In genomic region chr2:70191244-70191735, GRCh38 we compare ENCODE assay signal across 8 cellular contexts. TPM values are rescaled to one million over a fixed set of nuclear protein-coding genes. Genes with fewer than 3 reads are reported as not detected.
DNase-seq lines count a peak whose midpoint lies in the region; ATAC-seq and TF ChIP-seq lines count a peak whose summit lies in the region.

No MANE protein-coding gene starts in this region.

- H3K4me1 ChIP-seq in H9 (ENCODE audit: insufficient read depth, low read length), result no peaks in the 10 kb centered on the region
- H3K4me1 ChIP-seq in gastroesophageal sphincter, result peaks cover 0 to 11% (median 0%) of the 10 kb centered on the region in 3 donors
- H3K4me1 ChIP-seq in skeletal muscle tissue (ENCODE audit: control insufficient read depth in 3 of 3, insufficient read depth in 3 of 3, low read length in 3 of 3), result peaks cover 4 to 6% (median 4%) of the 10 kb centered on the region in 3 donors

- no peaks in the 10 kb centered on the region for H3K23me2 ChIP-seq in H9 (ENCODE audit: insufficient read length, low read depth, low read length, poor library complexity, severe bottlenecking)

- no peak overlapping the region for H2BK5ac ChIP-seq in H9 (ENCODE audit: insufficient read length, low read length)

- no peaks in the 10 kb centered on the region for H4K20me1 ChIP-seq in H9 (ENCODE audit: control insufficient read depth, insufficient read depth, insufficient read length)

- H3K4me3 ChIP-seq in gastroesophageal sphincter, result peak overlapping the region; percentile 66 to 74
- peak overlapping the region; percentile 84 to 100 (median 97) for H3K4me3 ChIP-seq in skeletal muscle tissue (ENCODE audit: low read length in 3 of 3)

- H3K56ac ChIP-seq in H9 (ENCODE audit: insufficient read length, low read depth, low read length), result no peak overlapping the region

- H3K27me3 ChIP-seq in H9 (ENCODE audit: insufficient read depth, low read length) (no peaks in the 10 kb centered on the region), gastroesophageal sphincter (no peaks in the 10 kb centered on the region), skeletal muscle tissue (ENCODE audit: control insufficient read depth in 3 of 3, insufficient read depth in 3 of 3, low read length in 3 of 3) (no peaks in the 10 kb centered on the region)

- no peak overlapping the region for H4K91ac ChIP-seq in H9 (ENCODE audit: insufficient read length, low read depth, low read length)

- no peak overlapping the region for H2BK15ac ChIP-seq in H9 (ENCODE audit: low read depth, low read length)

- TF ChIP-seq EP300 in gastroesophageal sphincter (IDR thresholded peaks at IDR 0.05), result no peak

- no peaks in the 10 kb centered on the region for H3K9me3 ChIP-seq in H9 (ENCODE audit: control insufficient read depth, low read depth, low read length)
- H3K9me3 ChIP-seq in gastroesophageal sphincter, result no peaks in the 10 kb centered on the region
- no peaks in the 10 kb centered on the region for H3K9me3 ChIP-seq in skeletal muscle tissue (ENCODE audit: control insufficient read depth in 3 of 3, low read length in 3 of 3)

- H3K4me2 ChIP-seq in H9 (ENCODE audit: insufficient read depth, insufficient read length, low read length), result peak overlapping the region; percentile 63

- TF ChIP-seq CTCF in H9 (conservative IDR thresholded peaks at IDR 0.05), result no peak
- no peak for TF ChIP-seq CTCF in activated B cell treated with CpG ODN at 0.5 μM for 24 hours (IDR thresholded peaks at IDR 0.05)
- TF ChIP-seq CTCF in gastroesophageal sphincter (IDR thresholded peaks at IDR 0.05), result no peak

- no CpG with 5 or more reads among the region's 13 CpGs for WGBS in H9 (ENCODE audit: extremely low coverage, insufficient read length, low lambda C conversion rate)
- WGBS in gastroesophageal sphincter (ENCODE audit: low coverage in 1 of 2), 2 donors, result 63 to 80% methylated on average over 8 to 12 of the region's 13 CpGs

- H3K27me3 Mint-ChIP-seq in H9 (ENCODE audit: low read depth), result no peaks in the 10 kb centered on the region
- H3K27me3 Mint-ChIP-seq in activated B cell treated with CpG ODN at 0.5 μM for 24 hours, result no peaks in the 10 kb centered on the region

- H3K9me3 Mint-ChIP-seq in H9 (no peaks in the 10 kb centered on the region), activated B cell treated with CpG ODN at 0.5 μM for 24 hours (no peaks in the 10 kb centered on the region)

- H3K79me1 ChIP-seq in H9 (ENCODE audit: insufficient read depth, low read depth, low read length, poor library complexity, severe bottlenecking), result no peaks in the 10 kb centered on the region

- POLR2A ChIA-PET in activated B cell treated with CpG ODN at 0.5 μM for 24 hours (lab: Charles Lee), result interaction anchor here (0.6 to 4.0 kb wide), 47 partner anchors 7 to 1140 kb away, joined by 3 to 125 read pairs (median 4); partner anchors contain the start of genes FAM136A, GMCL1, MXD1 and NFU1

- ATAC-seq in activated B cell treated with CpG ODN at 0.5 μM for 24 hours (ENCODE audit: low read depth) (no peak), gastroesophageal sphincter (no peak), HG03280 (IDR thresholded peaks at IDR 0.05; ENCODE audit: unreplicated experiment) (no peak)

- H3K18ac ChIP-seq in H9 (ENCODE audit: insufficient read length, low read depth, low read length), result no peak overlapping the region

- no peak overlapping the region for H4K5ac ChIP-seq in H9 (ENCODE audit: insufficient read length, low read depth, low read length)

- no peak overlapping the region for H2BK120ac ChIP-seq in H9 (ENCODE audit: low read depth, low read length, poor library complexity, severe bottlenecking)

- H3K9ac ChIP-seq in H9 (ENCODE audit: extremely low read depth, insufficient read length, low read length) (no peak overlapping the region), skeletal muscle tissue (ENCODE audit: low read depth in 1 of 3, low read length in 3 of 3) (peak overlapping the region; percentile 37 to 87 (median 80))

- H3K27ac Mint-ChIP-seq in H9, result peak overlapping the region; percentile 95 to 99 (median 97); a peak in 6 of 7 replicates
- H3K27ac Mint-ChIP-seq in activated B cell treated with CpG ODN at 0.5 μM for 24 hours, result peak overlapping the region; percentile 100

- DNase-seq in H9, result no peak
- no peak for DNase-seq in activated B cell treated with CpG ODN at 0.5 μM for 24 hours
- DNase-seq in AG08395 (ENCODE audit: low spot score), result no peak
- DNase-seq in activated effector memory CD4-positive, alpha-beta T cell treated with anti-CD3 and anti-CD28 coated beads, Interleukin-2, amount 50 U/mL, for 16 hours, result no peak
- DNase-seq in hippocampal formation (lab: John Stamatoyannopoulos, UW), result no peak

- no peak overlapping the region for H3T11ph ChIP-seq in H9 (ENCODE audit: low read length)

- CTCF ChIA-PET in activated B cell treated with CpG ODN at 0.5 μM for 24 hours (lab: Charles Lee), result interaction anchor here (0.8 to 1.7 kb wide), 8 partner anchors 10 to 279 kb away, joined by 3 to 6 read pairs (median 4); partner anchors contain the start of genes MXD1 and SNRPG

- peaks cover 0 to 5% (median 0%) of the 10 kb centered on the region in 3 experiments; a peak in 1 of 7 replicates for H3K36me3 Mint-ChIP-seq in H9 (ENCODE audit: insufficient read depth in 1 of 3, low read depth in 3 of 3)
- H3K36me3 Mint-ChIP-seq in activated B cell treated with CpG ODN at 0.5 μM for 24 hours (ENCODE audit: low read depth), result peaks cover 11% of the 10 kb centered on the region

- no peak overlapping the region for H3K4ac ChIP-seq in H9 (ENCODE audit: low read depth, low read length)

- intact Hi-C loops in activated B cell treated with CpG ODN at 0.5 μM for 24 hours (cut with micrococcal nuclease), result loop anchor here (1.0 to 2.0 kb wide), 4 partner anchors 57 to 547 kb away; partner anchors contain the start of genes PCYOX1 and TIA1

- H3K23ac ChIP-seq in H9 (ENCODE audit: insufficient read length, low read depth, low read length), result no peak overlapping the region

- H2BK12ac ChIP-seq in H9 (ENCODE audit: insufficient read length, low read depth, low read length), result no peak overlapping the region

- TF ChIP-seq POLR2A in gastroesophageal sphincter (IDR thresholded peaks at IDR 0.05), result no peak

- no peak overlapping the region for H4K8ac ChIP-seq in H9 (replicated peaks; ENCODE audit: insufficient read length, low read depth, low read length)

- H3K27ac ChIP-seq in H9 (ENCODE audit: insufficient read length, low read depth, low read length), result no peak overlapping the region
- peak overlapping the region; percentile 84 to 97 (median 92) for H3K27ac ChIP-seq in gastroesophageal sphincter
- peak overlapping the region; percentile 92 for H3K27ac ChIP-seq in skeletal muscle tissue (ENCODE audit: low read depth, low read length)

- H3K14ac ChIP-seq in H9 (ENCODE audit: insufficient read depth, low read length), result no peak overlapping the region

- H3K4me3 Mint-ChIP-seq in H9 (peak overlapping the region; percentile 92 to 95), activated B cell treated with CpG ODN at 0.5 μM for 24 hours (peak overlapping the region; percentile 98)

- H2AFZ ChIP-seq in H9 (ENCODE audit: low read length), result no peak overlapping the region

- peaks cover 9 to 12% of the 10 kb centered on the region in 2 experiments; a peak in 3 of 4 replicates for H3K4me1 Mint-ChIP-seq in H9
- peaks cover 17% of the 10 kb centered on the region for H3K4me1 Mint-ChIP-seq in activated B cell treated with CpG ODN at 0.5 μM for 24 hours

- no peak overlapping the region for H2AK5ac ChIP-seq in H9 (ENCODE audit: insufficient read length, low read length)

- H3K36me3 ChIP-seq in gastroesophageal sphincter (no peaks in the 10 kb centered on the region), skeletal muscle tissue (ENCODE audit: control insufficient read depth in 3 of 3, insufficient read depth in 3 of 3, low read length in 3 of 3) (no peaks in the 10 kb centered on the region)

- H3K79me2 ChIP-seq in H9 (ENCODE audit: insufficient read depth, low read length), result no peaks in the 10 kb centered on the region

- H2BK20ac ChIP-seq in H9 (ENCODE audit: low read depth, low read length, poor library complexity, severe bottlenecking), result no peak overlapping the region

RNA-seq across cellular contexts. Expression of gene C2orf42, which starts 0.5 kb away (rescaled TPM):
- total RNA-seq in H9 (2021) (14.8 and 19.0 TPM in 2 replicates), activated B cell treated with CpG ODN at 0.5 μM for 24 hours (28.4 and 34.8 TPM in 2 replicates), gastroesophageal sphincter (10 to 100 TPM; 17.5 to 32.1 (median 23.2) TPM), skeletal muscle tissue (19.8 TPM)

RNA-seq across cellular contexts. Expression of gene TIA1, which starts 57.1 kb away (rescaled TPM):
- 179 and 193 TPM in 2 replicates for total RNA-seq in H9 (2021)
- 129 and 149 TPM in 2 replicates for total RNA-seq in activated B cell treated with CpG ODN at 0.5 μM for 24 hours
- 100 to 1,000 TPM in 1 of 4 donors, 10 to 100 TPM in 3; 45.1 to 134 (median 78.0) TPM for total RNA-seq in gastroesophageal sphincter
- 136 TPM for total RNA-seq in skeletal muscle tissue
